In genomic region chr20:49983123-49983847, GRCh38 we compare ENCODE assay signal across 8 cellular contexts. TPM values are rescaled to one million over a fixed set of nuclear protein-coding genes. Genes with fewer than 3 reads are reported as not detected.
DNase-seq lines count a peak whose midpoint lies in the region; ATAC-seq, FAIRE-seq and TF ChIP-seq lines count a peak whose summit lies in the region.

No MANE protein-coding gene starts in this region.

- H4K20me1 ChIP-seq in keratinocyte (ENCODE audit: control insufficient read depth, extremely low read depth, insufficient read depth, low read length), result no peaks in the 10 kb centered on the region

- H3K36me3 Mint-ChIP-seq in T-helper 2 cell treated with Interferon-gamma antibody and Interleukin-4, amounts not matched to agents 5 μg/mL and 100 μg/mL, for 36 hours (ENCODE audit: low read depth), result no peaks in the 10 kb centered on the region
- no peaks in the 10 kb centered on the region for H3K36me3 Mint-ChIP-seq in activated T-helper 2 cell treated with anti-CD3 and anti-CD28 coated beads, Interferon-gamma antibody, Interleukin-2, Interleukin-4, amounts not matched to agents 10 μg/mL and 5 μg/mL and 100 μg/mL, durations not matched to agents 14 hours and 24 hours and 36 hours (ENCODE audit: low read depth)

- H3K36me3 ChIP-seq in keratinocyte (ENCODE audit: control insufficient read depth in 2 of 2, extremely low read depth in 1 of 2, insufficient read depth in 2 of 2, low read length in 2 of 2), result no peaks in the 10 kb centered on the region

- H3K9me3 Mint-ChIP-seq in T-helper 2 cell treated with Interferon-gamma antibody and Interleukin-4, amounts not matched to agents 5 μg/mL and 100 μg/mL, for 36 hours, result no peaks in the 10 kb centered on the region
- no peaks in the 10 kb centered on the region for H3K9me3 Mint-ChIP-seq in activated T-helper 2 cell treated with anti-CD3 and anti-CD28 coated beads, Interferon-gamma antibody, Interleukin-2, Interleukin-4, amounts not matched to agents 10 μg/mL and 5 μg/mL and 100 μg/mL, durations not matched to agents 14 hours and 24 hours and 36 hours

- no peaks in the 10 kb centered on the region for H3K9me3 ChIP-seq in keratinocyte (ENCODE audit: control insufficient read depth, low read depth, low read length)

- peak overlapping the region; percentile 26 for H3K27ac Mint-ChIP-seq in T-helper 2 cell treated with Interferon-gamma antibody and Interleukin-4, amounts not matched to agents 5 μg/mL and 100 μg/mL, for 36 hours
- no peak overlapping the region for H3K27ac Mint-ChIP-seq in activated T-helper 2 cell treated with anti-CD3 and anti-CD28 coated beads, Interferon-gamma antibody, Interleukin-2, Interleukin-4, amounts not matched to agents 10 μg/mL and 5 μg/mL and 100 μg/mL, durations not matched to agents 14 hours and 24 hours and 36 hours

- DNase-seq in T-helper 2 cell treated with Interferon-gamma antibody and Interleukin-4, amounts not matched to agents 5 μg/mL and 100 μg/mL, for 36 hours (ENCODE audit: low spot score), result no peak
- DNase-seq in T-helper 2 cell (no peak), keratinocyte (ENCODE audit: low read depth, low spot score) (no peak), substantia nigra (lab: John Stamatoyannopoulos, UW) (peak in 1 of 49 donors; percentile 52), SIG-M5 treated with dmso at 0.1 percent for 504 hours (lab: John Stamatoyannopoulos, UW; ENCODE audit: unreplicated experiment) (no peak), AG08396 (ENCODE audit: low spot score) (no peak)
- DNase-seq in activated T-helper 2 cell treated with anti-CD3 and anti-CD28 coated beads, Interferon-gamma antibody, Interleukin-2, Interleukin-4, amounts not matched to agents 10 μg/mL and 5 μg/mL and 100 μg/mL, durations not matched to agents 14 hours and 24 hours and 36 hours (ENCODE audit: low spot score), result no peak

- H3K27me3 Mint-ChIP-seq in T-helper 2 cell treated with Interferon-gamma antibody and Interleukin-4, amounts not matched to agents 5 μg/mL and 100 μg/mL, for 36 hours (ENCODE audit: low read depth), result peaks cover 29% of the 10 kb centered on the region
- peaks cover 31% of the 10 kb centered on the region for H3K27me3 Mint-ChIP-seq in activated T-helper 2 cell treated with anti-CD3 and anti-CD28 coated beads, Interferon-gamma antibody, Interleukin-2, Interleukin-4, amounts not matched to agents 10 μg/mL and 5 μg/mL and 100 μg/mL, durations not matched to agents 14 hours and 24 hours and 36 hours (ENCODE audit: low read depth)

- H3K9ac ChIP-seq in keratinocyte (ENCODE audit: control insufficient read depth, extremely low read depth, insufficient read depth, low read length), result peak overlapping the region; percentile 14

- H3K4me1 ChIP-seq in keratinocyte (ENCODE audit: control insufficient read depth, extremely low read depth, insufficient read depth, low read length), result peaks cover 12% of the 10 kb centered on the region

- peak overlapping the region; percentile 63 for H3K4me2 ChIP-seq in keratinocyte (ENCODE audit: control insufficient read depth, extremely low read depth, insufficient read depth, low read depth, low read length)

- H2AFZ ChIP-seq in keratinocyte (ENCODE audit: control insufficient read depth, low read length), result no peak overlapping the region

- TF ChIP-seq CTCF in keratinocyte (optimal IDR thresholded peaks at IDR 0.05 in 1 of 3, IDR thresholded peaks at IDR 0.05 in 1 of 3, conservative IDR thresholded peaks at IDR 0.05 in 1 of 3; ENCODE audit: extremely low read depth in 1 of 3, insufficient read depth in 2 of 3, low read length in 3 of 3), result no peak

- peaks cover 26% of the 10 kb centered on the region for H3K27me3 ChIP-seq in keratinocyte (ENCODE audit: control insufficient read depth, extremely low read depth, insufficient read depth, low read length)

- intact Hi-C loops in activated T-helper 2 cell treated with anti-CD3 and anti-CD28 coated beads, Interferon-gamma antibody, Interleukin-2, Interleukin-4, amounts not matched to agents 10 μg/mL and 5 μg/mL and 100 μg/mL, durations not matched to agents 14 hours and 24 hours and 36 hours (cut with micrococcal nuclease), result loop anchor here (2.0 kb wide), 1 partner anchor 184 kb away; no protein-coding TSS in a partner anchor

- no peak for ATAC-seq in GM21447 (IDR thresholded peaks at IDR 0.05; ENCODE audit: unreplicated experiment)

- H3K4me3 ChIP-seq in keratinocyte (ENCODE audit: control insufficient read depth in 2 of 3, extremely low read depth in 1 of 3, insufficient read depth in 2 of 3, low read depth in 1 of 3, low read length in 3 of 3), result peak overlapping the region in 1 of 3 experiments; percentile 39

- no peaks in the 10 kb centered on the region for H3K79me2 ChIP-seq in keratinocyte (ENCODE audit: control insufficient read depth, insufficient read depth, low read length)

- H3K4me1 Mint-ChIP-seq in T-helper 2 cell treated with Interferon-gamma antibody and Interleukin-4, amounts not matched to agents 5 μg/mL and 100 μg/mL, for 36 hours (ENCODE audit: low read depth), result peaks cover 10% of the 10 kb centered on the region
- H3K4me1 Mint-ChIP-seq in activated T-helper 2 cell treated with anti-CD3 and anti-CD28 coated beads, Interferon-gamma antibody, Interleukin-2, Interleukin-4, amounts not matched to agents 10 μg/mL and 5 μg/mL and 100 μg/mL, durations not matched to agents 14 hours and 24 hours and 36 hours (ENCODE audit: low read depth), result peaks cover 13% of the 10 kb centered on the region

- FAIRE-seq in keratinocyte (lab: Jason Lieb, UNC), result no peak

- H3K9me1 ChIP-seq in keratinocyte (ENCODE audit: control insufficient read depth, extremely low read depth, insufficient read depth, low read length), result no peaks in the 10 kb centered on the region

- peak overlapping the region; percentile 71 for H3K4me3 Mint-ChIP-seq in T-helper 2 cell treated with Interferon-gamma antibody and Interleukin-4, amounts not matched to agents 5 μg/mL and 100 μg/mL, for 36 hours
- peak overlapping the region; percentile 66 for H3K4me3 Mint-ChIP-seq in activated T-helper 2 cell treated with anti-CD3 and anti-CD28 coated beads, Interferon-gamma antibody, Interleukin-2, Interleukin-4, amounts not matched to agents 10 μg/mL and 5 μg/mL and 100 μg/mL, durations not matched to agents 14 hours and 24 hours and 36 hours (ENCODE audit: low read depth)

- dilution Hi-C loops in keratinocyte (cut with MboI; ENCODE audit: extremely low pct_ligation_motif_present, low sequenced_read_pairs), result no loop called here

- H3K27ac ChIP-seq in keratinocyte (ENCODE audit: control insufficient read depth, insufficient read depth, low read length), result no peak overlapping the region
- H3K27ac ChIP-seq in substantia nigra (ENCODE audit: low read depth, low read length, poor library complexity, severe bottlenecking), result peak overlapping the region; percentile 72

RNA-seq across cellular contexts. Expression of gene SNAI1, which starts 0.5 kb away (rescaled TPM):
- 1.3 and 1.6 TPM in 2 replicates for total RNA-seq in activated T-helper 2 cell treated with anti-CD3 and anti-CD28 coated beads, Interferon-gamma antibody, Interleukin-2, Interleukin-4, amounts not matched to agents 10 μg/mL and 5 μg/mL and 100 μg/mL, durations not matched to agents 14 hours and 24 hours and 36 hours
- polyA plus RNA-seq in keratinocyte, result not detected in 3 replicates
- polyA plus RNA-seq in keratinocyte (2011; ENCODE audit: low read depth), result 0.21 TPM
- polyA plus RNA-seq in keratinocyte (2011; cell fraction: cytosol; rRNA removed), result 0.04 TPM in 1 of 2 replicates, not detected in the other
- polyA plus RNA-seq in keratinocyte (2011; cell fraction: nucleus; rRNA removed), result 0.10 and 0.28 TPM in 2 replicates
- 0.49 TPM in 1 of 2 replicates, not detected in the other for polyA plus RNA-seq in keratinocyte (2012; ENCODE audit: low replicate concordance)
- not detected in 3 replicates for polyA minus RNA-seq in keratinocyte
- polyA minus RNA-seq in keratinocyte (2011; cell fraction: cytosol; rRNA and poly(A)+ RNA removed), result not detected
- not detected in 2 replicates for polyA minus RNA-seq in keratinocyte (2011; cell fraction: nucleus; rRNA and poly(A)+ RNA removed)

RNA-seq across cellular contexts. Expression of gene RNF114, which starts 47.1 kb away (rescaled TPM):
- 64.0 and 67.6 TPM in 2 replicates for total RNA-seq in activated T-helper 2 cell treated with anti-CD3 and anti-CD28 coated beads, Interferon-gamma antibody, Interleukin-2, Interleukin-4, amounts not matched to agents 10 μg/mL and 5 μg/mL and 100 μg/mL, durations not matched to agents 14 hours and 24 hours and 36 hours
- 41.0 to 61.2 TPM (median 58.4 TPM) in 3 replicates for polyA plus RNA-seq in keratinocyte
- 26.6 TPM for polyA plus RNA-seq in keratinocyte (2011; ENCODE audit: low read depth)
- 44.0 and 51.7 TPM in 2 replicates for polyA plus RNA-seq in keratinocyte (2011; cell fraction: cytosol; rRNA removed)
- polyA plus RNA-seq in keratinocyte (2011; cell fraction: nucleus; rRNA removed), result 53.4 and 56.8 TPM in 2 replicates
- 39.7 and 52.4 TPM in 2 replicates for polyA plus RNA-seq in keratinocyte (2012; ENCODE audit: low replicate concordance)
- 30.7 to 49.3 TPM (median 32.4 TPM) in 3 replicates for polyA minus RNA-seq in keratinocyte
- 56.6 TPM for polyA minus RNA-seq in keratinocyte (2011; cell fraction: cytosol; rRNA and poly(A)+ RNA removed)
- 16.2 and 25.1 TPM in 2 replicates for polyA minus RNA-seq in keratinocyte (2011; cell fraction: nucleus; rRNA and poly(A)+ RNA removed)
